Comparison of ENCODE assay signal across 1 cellular context in the genomic region with DNA sequence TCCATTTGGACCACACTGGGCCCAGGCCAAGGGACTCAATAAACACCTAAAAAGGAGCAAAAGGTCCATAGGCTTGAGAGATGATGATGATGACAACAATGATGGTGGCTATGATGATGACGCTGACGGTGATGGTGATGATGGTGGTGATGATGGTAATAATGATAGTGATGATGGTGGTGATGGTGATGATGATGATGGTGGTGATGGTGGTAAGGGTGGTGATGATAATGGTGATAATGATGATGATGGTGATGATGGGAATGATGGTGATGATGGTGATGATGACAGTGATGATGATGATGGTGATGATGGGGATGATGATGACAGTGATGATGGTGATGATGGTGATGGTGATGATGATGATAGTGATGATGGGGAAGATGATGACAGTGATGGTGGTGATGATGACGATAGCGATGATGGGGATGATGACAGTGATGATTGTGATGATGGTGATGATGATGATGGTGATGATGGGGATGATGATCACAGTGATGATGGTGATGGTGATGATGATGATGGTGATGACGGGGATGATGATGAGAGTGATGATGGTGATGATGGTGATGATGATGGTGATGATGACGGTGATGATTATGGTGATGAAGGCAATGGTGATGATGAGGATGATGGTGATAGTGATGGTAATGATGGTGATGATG.
TF ChIP-seq lines count a peak whose summit lies in the region.

No MANE protein-coding gene starts in this region.

TF ChIP-seq in HEK293, 187 proteins besides CTCF, POLR2A, EP300 and RAD21 (continued from another document and continues in another):
- TF ChIP-seq, protein P1, sequence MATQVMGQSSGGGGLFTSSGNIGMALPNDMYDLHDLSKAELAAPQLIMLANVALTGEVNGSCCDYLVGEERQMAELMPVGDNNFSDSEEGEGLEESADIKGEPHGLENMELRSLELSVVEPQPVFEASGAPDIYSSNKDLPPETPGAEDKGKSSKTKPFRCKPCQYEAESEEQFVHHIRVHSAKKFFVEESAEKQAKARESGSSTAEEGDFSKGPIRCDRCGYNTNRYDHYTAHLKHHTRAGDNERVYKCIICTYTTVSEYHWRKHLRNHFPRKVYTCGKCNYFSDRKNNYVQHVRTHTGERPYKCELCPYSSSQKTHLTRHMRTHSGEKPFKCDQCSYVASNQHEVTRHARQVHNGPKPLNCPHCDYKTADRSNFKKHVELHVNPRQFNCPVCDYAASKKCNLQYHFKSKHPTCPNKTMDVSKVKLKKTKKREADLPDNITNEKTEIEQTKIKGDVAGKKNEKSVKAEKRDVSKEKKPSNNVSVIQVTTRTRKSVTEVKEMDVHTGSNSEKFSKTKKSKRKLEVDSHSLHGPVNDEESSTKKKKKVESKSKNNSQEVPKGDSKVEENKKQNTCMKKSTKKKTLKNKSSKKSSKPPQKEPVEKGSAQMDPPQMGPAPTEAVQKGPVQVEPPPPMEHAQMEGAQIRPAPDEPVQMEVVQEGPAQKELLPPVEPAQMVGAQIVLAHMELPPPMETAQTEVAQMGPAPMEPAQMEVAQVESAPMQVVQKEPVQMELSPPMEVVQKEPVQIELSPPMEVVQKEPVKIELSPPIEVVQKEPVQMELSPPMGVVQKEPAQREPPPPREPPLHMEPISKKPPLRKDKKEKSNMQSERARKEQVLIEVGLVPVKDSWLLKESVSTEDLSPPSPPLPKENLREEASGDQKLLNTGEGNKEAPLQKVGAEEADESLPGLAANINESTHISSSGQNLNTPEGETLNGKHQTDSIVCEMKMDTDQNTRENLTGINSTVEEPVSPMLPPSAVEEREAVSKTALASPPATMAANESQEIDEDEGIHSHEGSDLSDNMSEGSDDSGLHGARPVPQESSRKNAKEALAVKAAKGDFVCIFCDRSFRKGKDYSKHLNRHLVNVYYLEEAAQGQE (tag by site-specific recombination; IDR thresholded peaks at IDR 0.05), result no peak
- TF ChIP-seq ZNF174 (tag by site-specific recombination; IDR thresholded peaks at IDR 0.05), result no peak
- no peak for TF ChIP-seq ZNF776 (tag by site-specific recombination; IDR thresholded peaks at IDR 0.05; ENCODE audit: borderline replicate concordance)
- no peak for TF ChIP-seq KLF16 (tag by site-specific recombination; IDR thresholded peaks at IDR 0.05)
- no peak for TF ChIP-seq ZIC2 (tag by site-specific recombination; IDR thresholded peaks at IDR 0.05)
- TF ChIP-seq ZNF76 (tag by site-specific recombination; IDR thresholded peaks at IDR 0.05; ENCODE audit: borderline replicate concordance, low read depth), result no peak
- TF ChIP-seq ZNF223 (tag by site-specific recombination; IDR thresholded peaks at IDR 0.05), result no peak
- TF ChIP-seq ZNF248 (tag by site-specific recombination; IDR thresholded peaks at IDR 0.05), result 0 out of 2 replicates have a peak, but pooled peaks have one; percentile 27
- TF ChIP-seq, protein P2, sequence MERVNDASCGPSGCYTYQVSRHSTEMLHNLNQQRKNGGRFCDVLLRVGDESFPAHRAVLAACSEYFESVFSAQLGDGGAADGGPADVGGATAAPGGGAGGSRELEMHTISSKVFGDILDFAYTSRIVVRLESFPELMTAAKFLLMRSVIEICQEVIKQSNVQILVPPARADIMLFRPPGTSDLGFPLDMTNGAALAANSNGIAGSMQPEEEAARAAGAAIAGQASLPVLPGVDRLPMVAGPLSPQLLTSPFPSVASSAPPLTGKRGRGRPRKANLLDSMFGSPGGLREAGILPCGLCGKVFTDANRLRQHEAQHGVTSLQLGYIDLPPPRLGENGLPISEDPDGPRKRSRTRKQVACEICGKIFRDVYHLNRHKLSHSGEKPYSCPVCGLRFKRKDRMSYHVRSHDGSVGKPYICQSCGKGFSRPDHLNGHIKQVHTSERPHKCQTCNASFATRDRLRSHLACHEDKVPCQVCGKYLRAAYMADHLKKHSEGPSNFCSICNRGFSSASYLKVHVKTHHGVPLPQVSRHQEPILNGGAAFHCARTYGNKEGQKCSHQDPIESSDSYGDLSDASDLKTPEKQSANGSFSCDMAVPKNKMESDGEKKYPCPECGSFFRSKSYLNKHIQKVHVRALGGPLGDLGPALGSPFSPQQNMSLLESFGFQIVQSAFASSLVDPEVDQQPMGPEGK (tag by site-specific recombination; IDR thresholded peaks at IDR 0.05), result no peak
- no peak for TF ChIP-seq ZNF239 (tag by site-specific recombination; IDR thresholded peaks at IDR 0.05)
- no peak for TF ChIP-seq ZFP37 (tag by site-specific recombination; IDR thresholded peaks at IDR 0.05)
- TF ChIP-seq ZNF544 (tag by site-specific recombination; IDR thresholded peaks at IDR 0.05), result no peak
- no peak for TF ChIP-seq ZNF175 (tag by site-specific recombination; IDR thresholded peaks at IDR 0.05)
- no peak for TF ChIP-seq ZNF211 (tag by site-specific recombination; IDR thresholded peaks at IDR 0.05; ENCODE audit: low read depth)
- TF ChIP-seq SP7 (tag by site-specific recombination; IDR thresholded peaks at IDR 0.05), result no peak
- no peak for TF ChIP-seq ZNF10 (tag by site-specific recombination; IDR thresholded peaks at IDR 0.05)
- TF ChIP-seq ZNF555 (tag by site-specific recombination; conservative IDR thresholded peaks at IDR 0.05), result no peak
- no peak for TF ChIP-seq ZSCAN30 (tag by site-specific recombination; IDR thresholded peaks at IDR 0.05)
- peak; percentile 18; the same call in 1 of the 2 replicates for TF ChIP-seq ZNF571 (tag by site-specific recombination; IDR thresholded peaks at IDR 0.05)
- TF ChIP-seq ZNF785 (tag by site-specific recombination; IDR thresholded peaks at IDR 0.05), result 0 out of 2 replicates have a peak, but pooled peaks have one; percentile 25
- TF ChIP-seq ZNF621 (tag by site-specific recombination; IDR thresholded peaks at IDR 0.05), result 0 out of 2 replicates have a peak, but pooled peaks have one; percentile 29
- TF ChIP-seq SALL2 (tag by site-specific recombination; IDR thresholded peaks at IDR 0.05; ENCODE audit: borderline replicate concordance), result peak; percentile 91; the same call in 1 of the 2 replicates
- TF ChIP-seq PRDM10 (tag by site-specific recombination; IDR thresholded peaks at IDR 0.05), result no peak
- no peak; the same call in 1 of the 2 replicates for TF ChIP-seq AEBP2 (tag by site-specific recombination; IDR thresholded peaks at IDR 0.05; ENCODE audit: borderline replicate concordance)
- peak; percentile 26; the same call in 1 of the 2 replicates for TF ChIP-seq ZNF398 (tag by site-specific recombination; IDR thresholded peaks at IDR 0.05)
- no peak for TF ChIP-seq KLF17 (tag by site-specific recombination; IDR thresholded peaks at IDR 0.05)
- TF ChIP-seq ZNF677 (tag by site-specific recombination; IDR thresholded peaks at IDR 0.05), result no peak
- TF ChIP-seq ZFP69B (tag by site-specific recombination; IDR thresholded peaks at IDR 0.05), result no peak
- TF ChIP-seq, protein P3, sequence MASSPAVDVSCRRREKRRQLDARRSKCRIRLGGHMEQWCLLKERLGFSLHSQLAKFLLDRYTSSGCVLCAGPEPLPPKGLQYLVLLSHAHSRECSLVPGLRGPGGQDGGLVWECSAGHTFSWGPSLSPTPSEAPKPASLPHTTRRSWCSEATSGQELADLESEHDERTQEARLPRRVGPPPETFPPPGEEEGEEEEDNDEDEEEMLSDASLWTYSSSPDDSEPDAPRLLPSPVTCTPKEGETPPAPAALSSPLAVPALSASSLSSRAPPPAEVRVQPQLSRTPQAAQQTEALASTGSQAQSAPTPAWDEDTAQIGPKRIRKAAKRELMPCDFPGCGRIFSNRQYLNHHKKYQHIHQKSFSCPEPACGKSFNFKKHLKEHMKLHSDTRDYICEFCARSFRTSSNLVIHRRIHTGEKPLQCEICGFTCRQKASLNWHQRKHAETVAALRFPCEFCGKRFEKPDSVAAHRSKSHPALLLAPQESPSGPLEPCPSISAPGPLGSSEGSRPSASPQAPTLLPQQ (tag by site-specific recombination; IDR thresholded peaks at IDR 0.05), result no peak
- no peak for TF ChIP-seq ZNF24 (tag by site-specific recombination; IDR thresholded peaks at IDR 0.05)
- TF ChIP-seq ZBTB17 (tag by site-specific recombination; IDR thresholded peaks at IDR 0.05), result peak; percentile 22; the same call in 1 of the 2 replicates
- TF ChIP-seq ZNF132 (tag by site-specific recombination; IDR thresholded peaks at IDR 0.05; ENCODE audit: borderline replicate concordance), result no peak
- no peak for TF ChIP-seq ZNF404 (tag by site-specific recombination; IDR thresholded peaks at IDR 0.05)
- TF ChIP-seq ZNF26 (tag by site-specific recombination; IDR thresholded peaks at IDR 0.05), result peak; percentile 36; the same call in 1 of the 2 replicates
- TF ChIP-seq, protein P4, sequence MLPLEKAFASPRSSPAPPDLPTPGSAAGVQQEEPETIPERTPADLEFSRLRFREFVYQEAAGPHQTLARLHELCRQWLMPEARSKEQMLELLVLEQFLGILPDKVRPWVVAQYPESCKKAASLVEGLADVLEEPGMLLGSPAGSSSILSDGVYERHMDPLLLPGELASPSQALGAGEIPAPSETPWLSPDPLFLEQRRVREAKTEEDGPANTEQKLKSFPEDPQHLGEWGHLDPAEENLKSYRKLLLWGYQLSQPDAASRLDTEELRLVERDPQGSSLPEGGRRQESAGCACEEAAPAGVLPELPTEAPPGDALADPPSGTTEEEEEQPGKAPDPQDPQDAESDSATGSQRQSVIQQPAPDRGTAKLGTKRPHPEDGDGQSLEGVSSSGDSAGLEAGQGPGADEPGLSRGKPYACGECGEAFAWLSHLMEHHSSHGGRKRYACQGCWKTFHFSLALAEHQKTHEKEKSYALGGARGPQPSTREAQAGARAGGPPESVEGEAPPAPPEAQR (tag by site-specific recombination; IDR thresholded peaks at IDR 0.05), result no peak
